In the genomic region with DNA sequence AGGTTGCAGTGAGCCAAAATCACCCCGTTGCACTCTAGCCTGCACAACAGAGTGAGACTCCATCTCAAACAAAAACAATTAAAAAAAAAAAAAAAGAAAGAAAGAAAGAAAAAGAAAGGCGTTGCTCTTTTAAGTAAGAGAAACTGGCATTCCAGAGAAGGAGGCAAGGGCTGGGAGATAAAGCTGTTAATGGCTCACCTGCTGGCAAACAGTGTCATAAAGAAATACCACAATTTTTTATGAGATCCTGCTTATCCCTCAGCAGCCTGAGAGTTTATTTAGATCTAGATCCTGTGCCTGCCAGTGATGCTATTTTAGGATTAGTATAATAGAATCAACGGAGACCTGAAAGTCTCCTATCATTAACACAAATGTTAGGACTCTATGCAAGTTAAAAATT, we compare ENCODE assay signal across 19 cellular contexts. TPM values are rescaled to one million over a fixed set of nuclear protein-coding genes. Genes with fewer than 3 reads are reported as not detected.
DNase-seq lines count a peak whose midpoint lies in the region; ATAC-seq and TF ChIP-seq lines count a peak whose summit lies in the region.
"Had no signal": no experiment of that assay in that cellular context is flagged by ENCODE, and none has a peak within 500 bp of the region (broad histone marks: within the 10 kb centered on the region; RNA-seq: fewer than 3 reads in every experiment).

No MANE protein-coding gene starts in this region.

- H3K4me3 ChIP-seq in HEK293 (ENCODE audit: low read depth, low read length), result no peak overlapping the region
- no peak overlapping the region for H3K4me3 ChIP-seq in hepatocyte
- H3K4me3 ChIP-seq in osteoblast (ENCODE audit: insufficient read depth, low read length), result no peak overlapping the region

- DNase-seq in A172 (ENCODE audit: low spot score), result peak; percentile 19
- DNase-seq in hepatocyte (ENCODE audit: low spot score), result peak; percentile 32
- DNase-seq in progenitor cell of endocrine pancreas (ENCODE audit: low spot score, unreplicated experiment), result no peak
- DNase-seq in NCI-H526 (lab: John Stamatoyannopoulos, UW), result no peak
- no peak for DNase-seq in osteoblast (ENCODE audit: insufficient read length, low spot score, missing footprints)
- DNase-seq: BE2C; C1 segment of cervical spinal cord; CD4-positive, CD25-positive, alpha-beta regulatory T cell; CD8-positive, alpha-beta memory T cell; COR-L47; GOT3; H7 had no signal

- H2AFZ ChIP-seq in hepatocyte (no peak overlapping the region), osteoblast (ENCODE audit: low read length) (no peak overlapping the region)

- H3K79me2 ChIP-seq in hepatocyte (no peaks in the 10 kb centered on the region), osteoblast (ENCODE audit: insufficient read depth, low read length) (no peaks in the 10 kb centered on the region)

- no peaks in the 10 kb centered on the region for H3K9me3 Mint-ChIP-seq in progenitor cell of endocrine pancreas (ENCODE audit: low read depth)
- H3K9me3 Mint-ChIP-seq: CD4-positive, CD25-positive, alpha-beta regulatory T cell had no signal

- H4K20me1 ChIP-seq in hepatocyte (ENCODE audit: insufficient read depth, poor library complexity, severe bottlenecking), result no peaks in the 10 kb centered on the region
- no peaks in the 10 kb centered on the region for H4K20me1 ChIP-seq in osteoblast (ENCODE audit: insufficient read depth, low read length)

- H3K4me2 ChIP-seq in hepatocyte, result no peak overlapping the region
- H3K4me2 ChIP-seq in osteoblast (ENCODE audit: insufficient read depth, low read length), result no peak overlapping the region
- H3K4me2 ChIP-seq: KMS-11 had no signal

- H3K9me2 ChIP-seq in hepatocyte (replicated peaks; ENCODE audit: insufficient read depth), result no peaks in the 10 kb centered on the region

- no peaks in the 10 kb centered on the region for H3K36me3 ChIP-seq in HEK293 (ENCODE audit: control insufficient read depth in 2 of 2, insufficient read depth in 1 of 2, low read length in 2 of 2)
- no peaks in the 10 kb centered on the region for H3K36me3 ChIP-seq in hepatocyte (replicated peaks; ENCODE audit: insufficient read depth, low read depth)
- no peaks in the 10 kb centered on the region for H3K36me3 ChIP-seq in osteoblast (ENCODE audit: insufficient read depth, low read length)
- H3K36me3 ChIP-seq: BE2C had no signal

- H3K4me1 Mint-ChIP-seq in progenitor cell of endocrine pancreas (ENCODE audit: low read depth), result peaks cover 15% of the 10 kb centered on the region
- H3K4me1 Mint-ChIP-seq: CD4-positive, CD25-positive, alpha-beta regulatory T cell; CD8-positive, alpha-beta memory T cell had no signal

- H3K4me1 ChIP-seq in HEK293 (ENCODE audit: control insufficient read depth, insufficient read depth, low read length) (peaks cover 2% of the 10 kb centered on the region; the same call in 1 of the 2 replicates), hepatocyte (ENCODE audit: insufficient read depth) (peaks cover 18% of the 10 kb centered on the region), osteoblast (ENCODE audit: insufficient read depth, low read length) (peaks cover 5% of the 10 kb centered on the region)
- H3K4me1 ChIP-seq: BE2C had no signal

- H3K27ac Mint-ChIP-seq in progenitor cell of endocrine pancreas, result peak overlapping the region; percentile 49
- H3K27ac Mint-ChIP-seq: CD4-positive, CD25-positive, alpha-beta regulatory T cell had no signal

- CTCF ChIA-PET in HEK293 (lab: Yijun Ruan, JAX), result no interaction called here

- TF ChIP-seq CTCF in HEK293 (tag by site-specific recombination; IDR thresholded peaks at IDR 0.05) (no peak), hepatocyte (IDR thresholded peaks at IDR 0.05; ENCODE audit: poor library complexity) (no peak), progenitor cell of endocrine pancreas (IDR thresholded peaks at IDR 0.05; ENCODE audit: unreplicated experiment) (no peak), osteoblast (IDR thresholded peaks at IDR 0.05; ENCODE audit: extremely low read depth, low read depth, low read length) (no peak)

- no peak overlapping the region for H3K27ac ChIP-seq in HEK293 (ENCODE audit: extremely low read depth, low read depth, low read length)
- peak overlapping the region; percentile 59 for H3K27ac ChIP-seq in hepatocyte
- H3K27ac ChIP-seq in osteoblast (ENCODE audit: low read depth, low read length), result no peak overlapping the region
- H3K27ac ChIP-seq: 22Rv1, KMS-11 had no signal

- 39% methylated on average over 3 of the region's 3 CpGs for WGBS in hepatocyte (ENCODE audit: low lambda C conversion rate, missing lambda C conversion rate)

- no peak overlapping the region for H3K4me3 Mint-ChIP-seq in progenitor cell of endocrine pancreas (ENCODE audit: low read depth)
- H3K4me3 Mint-ChIP-seq: CD4-positive, CD25-positive, alpha-beta regulatory T cell; CD8-positive, alpha-beta memory T cell had no signal

- H3K36me3 Mint-ChIP-seq in progenitor cell of endocrine pancreas (ENCODE audit: insufficient read depth), result peaks cover 43% of the 10 kb centered on the region
- H3K36me3 Mint-ChIP-seq: CD4-positive, CD25-positive, alpha-beta regulatory T cell; CD8-positive, alpha-beta memory T cell had no signal

- POLR2A ChIA-PET in HEK293 (lab: Yijun Ruan, JAX), result no interaction called here

- no peaks in the 10 kb centered on the region for H3K27me3 Mint-ChIP-seq in progenitor cell of endocrine pancreas

- ATAC-seq in HG02970 (IDR thresholded peaks at IDR 0.05; ENCODE audit: low FRiP score, unreplicated experiment), result no peak
- ATAC-seq in GM19395 (IDR thresholded peaks at IDR 0.05; ENCODE audit: unreplicated experiment), result no peak
- ATAC-seq: HCT116 had no signal

- H3K9me3 ChIP-seq in HEK293 (ENCODE audit: control insufficient read depth, insufficient read depth, low read depth, low read length), result no peaks in the 10 kb centered on the region
- no peaks in the 10 kb centered on the region for H3K9me3 ChIP-seq in hepatocyte (ENCODE audit: low read depth)
- no peaks in the 10 kb centered on the region for H3K9me3 ChIP-seq in osteoblast (ENCODE audit: low read depth, low read length)
- H3K9me3 ChIP-seq: BE2C had no signal

- H3K27me3 ChIP-seq in hepatocyte, result no peaks in the 10 kb centered on the region
- H3K27me3 ChIP-seq in osteoblast (ENCODE audit: insufficient read depth, low read length), result no peaks in the 10 kb centered on the region

TF ChIP-seq in HEK293, 187 proteins besides CTCF, POLR2A, EP300 and RAD21:
- no peak for TF ChIP-seq ZNF600 (tag by site-specific recombination; IDR thresholded peaks at IDR 0.05)
- TF ChIP-seq FEZF1 (tag by site-specific recombination; IDR thresholded peaks at IDR 0.05), result peak; percentile 57

RNA-seq across cellular contexts. Expression of a gene that starts 16.3 kb away (rescaled TPM):
- 0.07 and 0.10 TPM in 2 replicates for total RNA-seq in A172 (2014; rRNA removed; shearing (Covaris generic))
- 19.7 and 21.8 TPM in 2 replicates for total RNA-seq in hepatocyte
- polyA plus RNA-seq in hepatocyte, result 13.8 and 15.5 TPM in 2 replicates
- 34.3 and 36.4 TPM in 2 replicates for total RNA-seq in progenitor cell of endocrine pancreas
- 0.29 and 0.36 TPM in 2 replicates for total RNA-seq in osteoblast
- total RNA-seq: CD4-positive, CD25-positive, alpha-beta regulatory T cell; CD8-positive, alpha-beta memory T cell; HT-29 had no signal
- polyA plus RNA-seq: CD4-positive, CD25-positive, alpha-beta regulatory T cell; CD8-positive, alpha-beta memory T cell had no signal

RNA-seq across cellular contexts. Expression of a gene that starts 23.0 kb away (rescaled TPM):
- total RNA-seq in A172 (2014; rRNA removed; shearing (Covaris generic)), result not detected in 2 replicates
- not detected in 2 replicates for total RNA-seq in hepatocyte
- not detected in 2 replicates for polyA plus RNA-seq in hepatocyte
- not detected in 2 replicates for total RNA-seq in progenitor cell of endocrine pancreas
- not detected in 2 replicates for total RNA-seq in osteoblast
- total RNA-seq: CD4-positive, CD25-positive, alpha-beta regulatory T cell; CD8-positive, alpha-beta memory T cell; H7; HT-29 had no signal
- polyA plus RNA-seq: CD4-positive, CD25-positive, alpha-beta regulatory T cell; CD8-positive, alpha-beta memory T cell had no signal

RNA-seq across cellular contexts. Expression of a gene that starts 26.6 kb away (rescaled TPM):
- not detected in 2 replicates for total RNA-seq in A172 (2014; rRNA removed; shearing (Covaris generic))
- total RNA-seq in hepatocyte (not detected in 2 replicates), progenitor cell of endocrine pancreas (not detected in 2 replicates), osteoblast (not detected in 2 replicates)
- not detected in 2 replicates for polyA plus RNA-seq in hepatocyte
- total RNA-seq: CD4-positive, CD25-positive, alpha-beta regulatory T cell; CD8-positive, alpha-beta memory T cell; H7; HT-29 had no signal
- polyA plus RNA-seq: CD4-positive, CD25-positive, alpha-beta regulatory T cell; CD8-positive, alpha-beta memory T cell had no signal

RNA-seq across cellular contexts. Expression of a gene that starts 35.0 kb away (rescaled TPM):
- total RNA-seq in A172 (2014; rRNA removed; shearing (Covaris generic)), result not detected in 2 replicates
- total RNA-seq in hepatocyte (not detected in 2 replicates), progenitor cell of endocrine pancreas (not detected in 2 replicates), osteoblast (not detected in 2 replicates)
- polyA plus RNA-seq in hepatocyte, result not detected in 2 replicates
- total RNA-seq: CD4-positive, CD25-positive, alpha-beta regulatory T cell; CD8-positive, alpha-beta memory T cell; H7; HT-29 had no signal
- polyA plus RNA-seq: CD4-positive, CD25-positive, alpha-beta regulatory T cell; CD8-positive, alpha-beta memory T cell had no signal

RNA-seq across cellular contexts. Expression of a gene that starts 44.1 kb away (rescaled TPM):
- not detected in 2 replicates for total RNA-seq in A172 (2014; rRNA removed; shearing (Covaris generic))
- not detected in 2 replicates for total RNA-seq in hepatocyte
- polyA plus RNA-seq in hepatocyte, result not detected in 2 replicates
- not detected in 2 replicates for total RNA-seq in progenitor cell of endocrine pancreas
- total RNA-seq in osteoblast, result not detected in 2 replicates
- total RNA-seq: CD4-positive, CD25-positive, alpha-beta regulatory T cell; CD8-positive, alpha-beta memory T cell; H7; HT-29 had no signal
- polyA plus RNA-seq: CD4-positive, CD25-positive, alpha-beta regulatory T cell; CD8-positive, alpha-beta memory T cell had no signal

Comparison
In these comparisons a context has a peak if more than half of its experiments do, and no peak if none do; other contexts are left out.
1. DNase-seq: peak in A172 (single experiment) and hepatocyte (single experiment); none in progenitor cell of endocrine pancreas (single experiment), NCI-H526 (0 of 2) and osteoblast (single experiment).
2. RNA of a gene that starts 16.3 kb away (total RNA-seq): 34.3 to 36.4 TPM in progenitor cell of endocrine pancreas and 19.7 to 21.8 TPM in hepatocyte; 0.29 to 0.36 TPM in osteoblast and 0.07 to 0.10 TPM in A172; every median in the first group is over 10 times any median in the second.